1 cellular context compared by ENCODE assay signal in the genomic region with DNA sequence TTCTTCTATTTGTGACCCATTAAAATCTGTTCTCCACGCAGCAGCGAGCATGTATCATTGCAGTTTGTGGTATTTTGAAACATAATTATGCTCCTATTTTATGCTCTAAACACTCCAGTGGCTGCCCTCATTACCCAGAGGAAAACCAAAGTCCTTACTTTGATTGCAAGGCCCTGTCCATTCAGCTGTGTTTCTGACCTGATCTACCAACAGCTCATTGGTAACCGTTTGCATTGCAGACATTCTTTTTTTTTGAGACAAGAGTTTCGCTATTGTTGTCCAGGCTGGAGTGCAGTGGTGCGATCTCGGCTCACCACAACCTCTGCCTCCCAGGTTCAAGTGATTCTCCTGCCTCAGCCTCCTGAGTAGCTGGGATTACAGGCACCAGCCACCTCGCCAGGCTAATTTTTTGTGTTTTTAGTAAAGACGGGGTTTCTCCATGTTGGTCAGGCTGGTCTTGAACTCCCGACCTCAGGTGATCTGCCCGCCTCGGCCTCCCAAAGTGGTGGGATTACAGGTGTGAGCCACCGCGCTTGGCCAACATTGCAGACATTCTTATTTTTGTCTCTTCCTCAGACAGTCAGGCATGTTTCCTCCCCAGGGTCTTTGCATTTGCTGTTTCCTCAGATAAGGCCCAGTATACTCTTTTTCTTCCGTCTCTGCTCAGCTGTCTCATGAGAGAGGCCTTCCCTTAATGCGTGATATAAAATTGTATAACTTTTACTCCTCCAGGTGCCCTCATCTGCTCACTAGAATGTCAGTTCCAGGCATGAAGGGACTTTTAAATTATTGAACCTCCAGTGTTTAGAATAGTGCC.
TF ChIP-seq lines count a peak whose summit lies in the region.

No MANE protein-coding gene starts in this region.

TF ChIP-seq in HepG2, 621 proteins besides CTCF, POLR2A, EP300 and RAD21:
- TF ChIP-seq, protein P1, sequence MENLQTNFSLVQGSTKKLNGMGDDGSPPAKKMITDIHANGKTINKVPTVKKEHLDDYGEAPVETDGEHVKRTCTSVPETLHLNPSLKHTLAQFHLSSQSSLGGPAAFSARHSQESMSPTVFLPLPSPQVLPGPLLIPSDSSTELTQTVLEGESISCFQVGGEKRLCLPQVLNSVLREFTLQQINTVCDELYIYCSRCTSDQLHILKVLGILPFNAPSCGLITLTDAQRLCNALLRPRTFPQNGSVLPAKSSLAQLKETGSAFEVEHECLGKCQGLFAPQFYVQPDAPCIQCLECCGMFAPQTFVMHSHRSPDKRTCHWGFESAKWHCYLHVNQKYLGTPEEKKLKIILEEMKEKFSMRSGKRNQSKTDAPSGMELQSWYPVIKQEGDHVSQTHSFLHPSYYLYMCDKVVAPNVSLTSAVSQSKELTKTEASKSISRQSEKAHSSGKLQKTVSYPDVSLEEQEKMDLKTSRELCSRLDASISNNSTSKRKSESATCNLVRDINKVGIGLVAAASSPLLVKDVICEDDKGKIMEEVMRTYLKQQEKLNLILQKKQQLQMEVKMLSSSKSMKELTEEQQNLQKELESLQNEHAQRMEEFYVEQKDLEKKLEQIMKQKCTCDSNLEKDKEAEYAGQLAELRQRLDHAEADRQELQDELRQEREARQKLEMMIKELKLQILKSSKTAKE (CRISPR knock-in tag; IDR thresholded peaks at IDR 0.05; ENCODE audit: borderline replicate concordance), result no peak
- TF ChIP-seq WIZ (CRISPR knock-in tag; IDR thresholded peaks at IDR 0.05), result no peak
- no peak for TF ChIP-seq SRSF9 (IDR thresholded peaks at IDR 0.05; ENCODE audit: borderline replicate concordance, insufficient read depth, low read depth, low read length, poor library complexity, severe bottlenecking)
- TF ChIP-seq MIXL1 (CRISPR knock-in tag; IDR thresholded peaks at IDR 0.05), result no peak
- TF ChIP-seq MEF2D (CRISPR knock-in tag; IDR thresholded peaks at IDR 0.05), result no peak
- no peak for TF ChIP-seq ZNF644 (CRISPR knock-in tag; IDR thresholded peaks at IDR 0.05; ENCODE audit: low read depth)
- no peak for TF ChIP-seq ZNF660 (CRISPR knock-in tag; IDR thresholded peaks at IDR 0.05; ENCODE audit: borderline replicate concordance, low read depth)
- TF ChIP-seq SETDB1 (CRISPR knock-in tag; IDR thresholded peaks at IDR 0.05; ENCODE audit: borderline replicate concordance), result no peak
- TF ChIP-seq MAFF (IDR thresholded peaks at IDR 0.05; ENCODE audit: low read depth, low read length), result no peak
- no peak for TF ChIP-seq SIN3A (IDR thresholded peaks at IDR 0.05; ENCODE audit: borderline replicate concordance, low read depth, low read length)
- no peak for TF ChIP-seq CBFB (CRISPR knock-in tag; IDR thresholded peaks at IDR 0.05)
